In the genomic region with DNA sequence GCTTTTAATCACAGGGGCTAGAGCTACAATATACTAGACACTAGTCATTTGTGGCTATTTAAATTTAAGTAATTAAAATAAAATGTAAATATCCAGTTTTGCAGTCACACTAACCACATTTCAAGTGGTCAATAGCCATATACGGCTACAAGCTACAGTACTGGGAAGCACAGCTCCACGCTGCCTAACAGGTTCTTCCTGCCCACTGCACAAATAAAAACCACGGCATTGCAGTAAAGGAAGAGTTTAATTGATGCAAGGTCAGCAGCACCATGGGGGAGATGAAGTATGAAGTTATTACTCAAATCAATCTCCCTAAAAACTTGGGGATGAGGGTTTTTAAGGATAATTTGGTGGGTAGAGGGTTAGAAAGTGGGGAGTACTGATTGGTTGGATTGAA, we compare ENCODE assay signal across 22 cellular contexts.
"Had no signal": no experiment of that assay in that cellular context is flagged by ENCODE, and none has a peak within 500 bp of the region (broad histone marks: within the 10 kb centered on the region; RNA-seq: fewer than 3 reads in every experiment).

No MANE protein-coding gene starts in this region.

- H3K27ac Mint-ChIP-seq: activated naive CD8-positive, alpha-beta T cell treated with anti-CD3 and anti-CD28 coated beads, Interleukin-2, amount 50 U/mL, for 24 hours; brain; mesothelial cell of epicardium; natural killer cell treated with Interleukin-12 subunit alpha and Interleukin-12 subunit beta and Interleukin-15 and Interleukin-18, amount 100 ng/mL, for 72 hours; stimulated activated effector memory CD8-positive, alpha-beta T cell treated with anti-CD3 and anti-CD28 coated beads, Interleukin-12 subunit alpha, Interleukin-12 subunit beta, amount 100 ng/mL, for 72 hours had no signal

- H3K27me3 Mint-ChIP-seq: activated naive CD4-positive, alpha-beta T cell treated with anti-CD3 and anti-CD28 coated beads, Interleukin-2, amount 10 ng/mL, durations not matched to agents 7 days and 5 days; activated naive CD8-positive, alpha-beta T cell treated with anti-CD3 and anti-CD28 coated beads, Interleukin-2, amount 50 U/mL, for 24 hours; brain; natural killer cell treated with Interleukin-12 subunit alpha and Interleukin-12 subunit beta and Interleukin-15 and Interleukin-18, amount 100 ng/mL, for 72 hours had no signal

- H3K4me3 Mint-ChIP-seq: activated naive CD4-positive, alpha-beta T cell treated with anti-CD3 and anti-CD28 coated beads, Interleukin-2, amount 10 ng/mL, durations not matched to agents 7 days and 5 days; activated naive CD8-positive, alpha-beta T cell treated with anti-CD3 and anti-CD28 coated beads, Interleukin-2, amount 50 U/mL, for 24 hours; brain; mesothelial cell of epicardium; natural killer cell treated with Interleukin-12 subunit alpha and Interleukin-12 subunit beta and Interleukin-15 and Interleukin-18, amount 100 ng/mL, for 72 hours; stimulated activated effector memory CD8-positive, alpha-beta T cell treated with anti-CD3 and anti-CD28 coated beads, Interleukin-12 subunit alpha, Interleukin-12 subunit beta, amount 100 ng/mL, for 72 hours had no signal

- ATAC-seq: activated CD4-positive, CD25-positive, alpha-beta regulatory T cell treated with anti-CD3 and anti-CD28 coated beads, Interleukin-2, amount 50 U/mL, for 24 hours; activated naive CD8-positive, alpha-beta T cell treated with anti-CD3 and anti-CD28 coated beads, Interleukin-2, amount 50 U/mL, for 24 hours; gastrocnemius medialis; left lobe of liver; natural killer cell treated with Interleukin-12 subunit alpha and Interleukin-12 subunit beta and Interleukin-15 and Interleukin-18, amount 100 ng/mL, for 72 hours; sciatic nerve; stimulated activated effector memory CD8-positive, alpha-beta T cell treated with anti-CD3 and anti-CD28 coated beads, Interleukin-12 subunit alpha, Interleukin-12 subunit beta, amount 100 ng/mL, for 72 hours; upper lobe of right lung had no signal

- DNase-seq: activated CD8-positive, alpha-beta memory T cell treated with anti-CD3 and anti-CD28 coated beads for 24 hours; activated CD8-positive, alpha-beta memory T cell treated with anti-CD3 and anti-CD28 coated beads, Interleukin-2, amount 50 U/mL, for 48 hours; activated effector memory CD4-positive, alpha-beta T cell treated with Interleukin-2 at 50 U/mL for 16 hours; activated naive CD4-positive, alpha-beta T cell treated with anti-CD3 and anti-CD28 coated beads, Interleukin-2, amount 10 ng/mL, durations not matched to agents 7 days and 5 days; activated naive CD8-positive, alpha-beta T cell treated with anti-CD3 and anti-CD28 coated beads, Interleukin-2, amount 50 U/mL, for 24 hours; activated T-cell treated with anti-CD3 and anti-CD28 coated beads, Interleukin-2, amount 50 U/mL, for 48 hours; anterior cingulate cortex; central memory CD4-positive, alpha-beta T cell; colonic mucosa; gastrocnemius medialis; head of caudate nucleus; kidney; stimulated activated CD4-positive, alpha-beta T cell treated with anti-CD3 and anti-CD28 coated beads, Interleukin-4, amount 100 ng/mL, for 24 hours; testis; upper lobe of right lung had no signal

- H3K4me1 Mint-ChIP-seq: activated naive CD4-positive, alpha-beta T cell treated with anti-CD3 and anti-CD28 coated beads, Interleukin-2, amount 10 ng/mL, durations not matched to agents 7 days and 5 days; activated naive CD8-positive, alpha-beta T cell treated with anti-CD3 and anti-CD28 coated beads, Interleukin-2, amount 50 U/mL, for 24 hours; brain; stimulated activated effector memory CD8-positive, alpha-beta T cell treated with anti-CD3 and anti-CD28 coated beads, Interleukin-12 subunit alpha, Interleukin-12 subunit beta, amount 100 ng/mL, for 72 hours had no signal

- H3K36me3 Mint-ChIP-seq: activated naive CD4-positive, alpha-beta T cell treated with anti-CD3 and anti-CD28 coated beads, Interleukin-2, amount 10 ng/mL, durations not matched to agents 7 days and 5 days; brain; mesothelial cell of epicardium; stimulated activated effector memory CD8-positive, alpha-beta T cell treated with anti-CD3 and anti-CD28 coated beads, Interleukin-12 subunit alpha, Interleukin-12 subunit beta, amount 100 ng/mL, for 72 hours had no signal
